In genomic region chr7:115023219-115023618, GRCh38 we compare ENCODE assay signal across 15 cellular contexts.
"Had no signal": no experiment of that assay in that cellular context is flagged by ENCODE, and none has a peak within 500 bp of the region (broad histone marks: within the 10 kb centered on the region; RNA-seq: fewer than 3 reads in every experiment).

No MANE protein-coding gene starts in this region.

- H3K36me3 Mint-ChIP-seq: natural killer cell had no signal

- H3K9me3 Mint-ChIP-seq: activated CD8-positive, alpha-beta T cell treated with anti-CD3 and anti-CD28 coated beads for 36 hours; activated T-cell treated with anti-CD3 and anti-CD28 coated beads, Interleukin-2, amount 50 U/mL, for 72 hours; natural killer cell had no signal

- H3K4me1 ChIP-seq: breast epithelium, stomach had no signal

- H3K4me3 Mint-ChIP-seq: activated CD8-positive, alpha-beta T cell treated with anti-CD3 and anti-CD28 coated beads for 36 hours; activated naive CD8-positive, alpha-beta T cell treated with anti-CD3 and anti-CD28 coated beads, Interleukin-2, amount 10 ng/mL, durations not matched to agents 7 days and 5 days; activated T-cell treated with anti-CD3 and anti-CD28 coated beads, Interleukin-2, amount 50 U/mL, for 72 hours; natural killer cell had no signal

- ATAC-seq: activated CD8-positive, alpha-beta T cell treated with anti-CD3 and anti-CD28 coated beads for 36 hours; activated T-cell treated with anti-CD3 and anti-CD28 coated beads, Interleukin-2, amount 50 U/mL, for 72 hours; heart left ventricle; left lobe of liver; natural killer cell had no signal

- H3K27me3 ChIP-seq: breast epithelium, heart left ventricle, right atrium auricular region, stomach had no signal

- H3K4me3 ChIP-seq: breast epithelium, heart left ventricle, right atrium auricular region, skin epidermis, stomach, thoracic aorta had no signal

- DNase-seq: activated CD8-positive, alpha-beta memory T cell treated with anti-CD3 and anti-CD28 coated beads, Interleukin-2, amount 50 U/mL, for 4 hours; activated CD8-positive, alpha-beta T cell treated with anti-CD3 and anti-CD28 coated beads for 36 hours; activated naive CD8-positive, alpha-beta T cell treated with anti-CD3 and anti-CD28 coated beads, Interleukin-2, amount 10 ng/mL, durations not matched to agents 7 days and 5 days; activated T-cell treated with anti-CD3 and anti-CD28 coated beads, Interleukin-2, amount 50 U/mL, for 72 hours; anterior cingulate cortex; heart left ventricle; natural killer cell; stimulated activated CD4-positive, alpha-beta T cell treated with anti-CD3 and anti-CD28 coated beads, Interleukin-4, amount 100 ng/mL, for 4 hours; stomach had no signal

- H3K27me3 Mint-ChIP-seq: activated CD8-positive, alpha-beta T cell treated with anti-CD3 and anti-CD28 coated beads for 36 hours had no signal

- FAIRE-seq: islet of Langerhans had no signal

- H3K36me3 ChIP-seq: breast epithelium, right atrium auricular region, stomach, thoracic aorta had no signal

- H3K27ac Mint-ChIP-seq: activated CD8-positive, alpha-beta T cell treated with anti-CD3 and anti-CD28 coated beads for 36 hours; activated naive CD8-positive, alpha-beta T cell treated with anti-CD3 and anti-CD28 coated beads, Interleukin-2, amount 10 ng/mL, durations not matched to agents 7 days and 5 days; activated T-cell treated with anti-CD3 and anti-CD28 coated beads, Interleukin-2, amount 50 U/mL, for 72 hours; natural killer cell had no signal

- H3K27ac ChIP-seq: breast epithelium, heart left ventricle, right atrium auricular region, skin epidermis, stomach, thoracic aorta had no signal

- H3K9me3 ChIP-seq: breast epithelium, heart left ventricle, right atrium auricular region, stomach, thoracic aorta had no signal
